ENCODE assay signal across 29 cellular contexts in genomic region chr13:73450583-73450982, GRCh38.
A peak's percentile ranks its signal among the peaks of the same experiment; 100 is the strongest.
DNase-seq lines count a peak whose midpoint lies in the region; FAIRE-seq and TF ChIP-seq lines count a peak whose summit lies in the region.
"Had no signal": no experiment of that assay in that cellular context is flagged by ENCODE, and none has a peak within 500 bp of the region (broad histone marks: within the 10 kb centered on the region; RNA-seq: fewer than 3 reads in every experiment).

No MANE protein-coding gene starts in this region.

- H3K36me3 ChIP-seq in bronchial epithelial cell (ENCODE audit: control insufficient read depth, insufficient read depth, low read length), result no peaks in the 10 kb centered on the region
- no peaks in the 10 kb centered on the region for H3K36me3 ChIP-seq in thyroid gland
- H3K36me3 ChIP-seq: ascending aorta, heart right ventricle, right lobe of liver, tibial artery had no signal

- H3K4me1 ChIP-seq in thyroid gland, result peaks cover 13 to 24% of the 10 kb centered on the region in 2 donors
- H3K4me1 ChIP-seq: ascending aorta, heart right ventricle, right lobe of liver, tibial artery had no signal

- DNase-seq in LoVo (ENCODE audit: low spot score), result peak; percentile 32
- DNase-seq in bronchial epithelial cell (ENCODE audit: low read depth), result peak; percentile 42
- DNase-seq in kidney glomerular epithelial cell (lab: John Stamatoyannopoulos, UW), result peak; percentile 31
- peak; percentile 29 to 36 for DNase-seq in thyroid gland
- DNase-seq in NCI-H2227 (lab: John Stamatoyannopoulos, UW; ENCODE audit: unreplicated experiment), result no peak
- DNase-seq in stimulated activated naive CD4-positive, alpha-beta T cell (lab: John Stamatoyannopoulos, UW), result no peak
- no peak for DNase-seq in CD14-positive monocyte (ENCODE audit: low spot score)
- DNase-seq: activated CD4-positive, alpha-beta T cell treated with anti-CD3 and anti-CD28 coated beads for 4 hours; activated effector memory CD4-positive, alpha-beta T cell treated with Interleukin-2 at 50 U/mL for 16 hours; activated naive CD8-positive, alpha-beta T cell treated with anti-CD3 and anti-CD28 coated beads, Interleukin-2, amount 10 ng/mL, durations not matched to agents 7 days and 5 days; activated T-cell treated with anti-CD3 and anti-CD28 coated beads for 4 hours; heart right ventricle; Kasumi-1; mesendoderm; NCI-H1048; NCI-H187; NCI-H2171; NCI-H524; posterior cingulate gyrus; right lobe of liver; SHP77; stimulated activated CD4-positive, alpha-beta T cell treated with anti-CD3 and anti-CD28 coated beads, Interleukin-15, amount 100 ng/mL, for 24 hours; stimulated activated naive CD8-positive, alpha-beta T cell treated with anti-CD3 and anti-CD28 coated beads, Interleukin-15, amount 100 ng/mL, for 72 hours; T-helper 9 cell; tibial artery had no signal

- no peak overlapping the region for H3K27ac Mint-ChIP-seq in CD14-positive monocyte
- H3K27ac Mint-ChIP-seq: activated naive CD8-positive, alpha-beta T cell treated with anti-CD3 and anti-CD28 coated beads, Interleukin-2, amount 10 ng/mL, durations not matched to agents 7 days and 5 days; stimulated activated naive CD8-positive, alpha-beta T cell treated with anti-CD3 and anti-CD28 coated beads, Interleukin-15, amount 100 ng/mL, for 72 hours had no signal

- intact Hi-C loops in thyroid gland (cut with DNase I) (no loop called here), CD14-positive monocyte (cut with micrococcal nuclease) (no loop called here)

- no peak for FAIRE-seq in bronchial epithelial cell (lab: Jason Lieb, UNC)
- FAIRE-seq: GM18507, HepG2 had no signal

- no peak overlapping the region for H3K4me3 Mint-ChIP-seq in CD14-positive monocyte
- H3K4me3 Mint-ChIP-seq: activated naive CD8-positive, alpha-beta T cell treated with anti-CD3 and anti-CD28 coated beads, Interleukin-2, amount 10 ng/mL, durations not matched to agents 7 days and 5 days; stimulated activated naive CD8-positive, alpha-beta T cell treated with anti-CD3 and anti-CD28 coated beads, Interleukin-15, amount 100 ng/mL, for 72 hours had no signal

- H3K27ac ChIP-seq in thyroid gland, result peak overlapping the region; percentile 60 to 66 (median 65)
- H3K27ac ChIP-seq: ascending aorta, C4-2B, heart right ventricle, right lobe of liver, tibial artery had no signal

- no peak for TF ChIP-seq POLR2A in thyroid gland (IDR thresholded peaks at IDR 0.05)

- H3K4me1 Mint-ChIP-seq in CD14-positive monocyte, result no peaks in the 10 kb centered on the region

- no peaks in the 10 kb centered on the region for H3K36me3 Mint-ChIP-seq in CD14-positive monocyte
- H3K36me3 Mint-ChIP-seq: activated naive CD8-positive, alpha-beta T cell treated with anti-CD3 and anti-CD28 coated beads, Interleukin-2, amount 10 ng/mL, durations not matched to agents 7 days and 5 days had no signal

- H3K4me3 ChIP-seq in bronchial epithelial cell (ENCODE audit: low read depth, low read length), result no peak overlapping the region
- H3K4me3 ChIP-seq in thyroid gland (replicated peaks in 1 of 3), result no peak overlapping the region
- H3K4me3 ChIP-seq: ascending aorta, heart right ventricle, right lobe of liver, tibial artery had no signal

- no peaks in the 10 kb centered on the region for H3K27me3 Mint-ChIP-seq in CD14-positive monocyte (ENCODE audit: low read depth in 3 of 3)
- H3K27me3 Mint-ChIP-seq: activated naive CD8-positive, alpha-beta T cell treated with anti-CD3 and anti-CD28 coated beads, Interleukin-2, amount 10 ng/mL, durations not matched to agents 7 days and 5 days; stimulated activated naive CD8-positive, alpha-beta T cell treated with anti-CD3 and anti-CD28 coated beads, Interleukin-15, amount 100 ng/mL, for 72 hours had no signal

- WGBS in thyroid gland, 2 donors, result 23 to 30% methylated on average over 2 of the region's 2 CpGs

- TF ChIP-seq CTCF in bronchial epithelial cell (IDR thresholded peaks at IDR 0.05; ENCODE audit: insufficient read depth, low read length, severe bottlenecking) (no peak), thyroid gland (IDR thresholded peaks at IDR 0.05) (no peak), CD14-positive monocyte (IDR thresholded peaks at IDR 0.05) (no peak)

- no peaks in the 10 kb centered on the region for H3K27me3 ChIP-seq in bronchial epithelial cell (ENCODE audit: control insufficient read depth, insufficient read depth, low read length)
- no peaks in the 10 kb centered on the region for H3K27me3 ChIP-seq in thyroid gland
- H3K27me3 ChIP-seq: ascending aorta, heart right ventricle, right lobe of liver, tibial artery had no signal

- peaks cover 3 to 16% (median 6%) of the 10 kb centered on the region in 7 donors for H3K9me3 Mint-ChIP-seq in CD14-positive monocyte

- H3K9me3 ChIP-seq in thyroid gland, result no peaks in the 10 kb centered on the region
- H3K9me3 ChIP-seq: ascending aorta, tibial artery had no signal

Comparison
In these comparisons a context has a peak if more than half of its experiments do, and no peak if none do; other contexts are left out.
1. DNase-seq: peak in LoVo (single experiment), bronchial epithelial cell (single experiment), kidney glomerular epithelial cell (single experiment) and thyroid gland (2 of 2); none in NCI-H2227 (single experiment), stimulated activated naive CD4-positive, alpha-beta T cell (0 of 6) and CD14-positive monocyte (single experiment).